9 cellular contexts compared by ENCODE assay signal in genomic region chrX:103215768-103216085, GRCh38. TPM values are rescaled to one million over a fixed set of nuclear protein-coding genes. Genes with fewer than 3 reads are reported as not detected.
A peak's percentile ranks its signal among the peaks of the same experiment; 100 is the strongest.
DNase-seq lines count a peak whose midpoint lies in the region; FAIRE-seq and TF ChIP-seq lines count a peak whose summit lies in the region.
"Had no signal": no experiment of that assay in that cellular context is flagged by ENCODE, and none has a peak within 500 bp of the region (broad histone marks: within the 10 kb centered on the region; RNA-seq: fewer than 3 reads in every experiment).

No MANE protein-coding gene starts in this region.

- peak overlapping the region; percentile 87 for H3K27ac ChIP-seq in cingulate gyrus (ENCODE audit: low read depth, low read length)
- H3K27ac ChIP-seq: SJSA1 had no signal

- H3K4me3 ChIP-seq in mononuclear cell (ENCODE audit: low read length) = peak overlapping the region; percentile 62

- no peaks in the 10 kb centered on the region for H3K9me3 ChIP-seq in mononuclear cell (ENCODE audit: low read depth, low read length)
- H3K9me3 ChIP-seq: SJSA1 had no signal

- peak; percentile 7 for DNase-seq in GM12891 (ENCODE audit: insufficient read length, low spot score)
- DNase-seq in NCI-H1105 treated with DMSO at 0.1 percent for 48 hours (lab: John Stamatoyannopoulos, UW) = peak; percentile 54
- DNase-seq in urothelium cell line (ENCODE audit: low spot score) = peak; percentile 3
- no peak for DNase-seq in GOT3 (lab: John Stamatoyannopoulos, UW)
- no peak for DNase-seq in NCI-H187 (lab: John Stamatoyannopoulos, UW)
- DNase-seq in NCI-H1694 treated with DMSO at 0.1 percent for 48 hours (lab: John Stamatoyannopoulos, UW) = no peak

- no peak for FAIRE-seq in GM12891 (lab: Jason Lieb, UNC)
- no peak for FAIRE-seq in urothelium cell line (lab: Jason Lieb, UNC)

- H3K27me3 ChIP-seq in mononuclear cell (ENCODE audit: insufficient read depth, low read length) = no peaks in the 10 kb centered on the region
- H3K27me3 ChIP-seq: SJSA1 had no signal

- TF ChIP-seq POLR2A in GM12891 (IDR thresholded peaks at IDR 0.05; ENCODE audit: low read depth, low read length) = no peak

- peaks cover 5% of the 10 kb centered on the region for H3K4me1 ChIP-seq in mononuclear cell (ENCODE audit: insufficient read depth, low read length)
- H3K4me1 ChIP-seq: SJSA1 had no signal

TF ChIP-seq in GM12891, 5 proteins besides CTCF, POLR2A, EP300 and RAD21:
- TF ChIP-seq TAF1 (IDR thresholded peaks at IDR 0.05; ENCODE audit: low read depth, low read length) (no peak), POU2F2 (IDR thresholded peaks at IDR 0.05; ENCODE audit: low read depth, low read length) (no peak), PAX5 (IDR thresholded peaks at IDR 0.05; ENCODE audit: insufficient read depth, low read length, severe bottlenecking) (no peak)

RNA-seq across cellular contexts. Expression of gene BEX4, which starts 0.8 kb away (rescaled TPM):
- polyA plus RNA-seq in GM12891 (2012; ENCODE audit: low read depth, missing spikeins) = 30.9 TPM
- total RNA-seq in mononuclear cell = 38.4 TPM

RNA-seq across cellular contexts. Expression of gene TCEAL8, which starts 39.2 kb away (rescaled TPM):
- 45.0 TPM for polyA plus RNA-seq in GM12891 (2012; ENCODE audit: low read depth, missing spikeins)
- total RNA-seq in mononuclear cell = 29.5 TPM

Comparison
In these comparisons a context has a peak if more than half of its experiments do, and no peak if none do; other contexts are left out.
1. DNase-seq: peak in GM12891 (single experiment), NCI-H1105 treated with DMSO at 0.1 percent for 48 hours (single experiment) and urothelium cell line (single experiment); none in GOT3 (single experiment), NCI-H187 (0 of 2) and NCI-H1694 treated with DMSO at 0.1 percent for 48 hours (single experiment).